ENCODE assay signal across 8 cellular contexts in genomic region chr1:110339040-110339426, GRCh38. TPM values are rescaled to one million over a fixed set of nuclear protein-coding genes. Genes with fewer than 3 reads are reported as not detected.
DNase-seq lines count a peak whose midpoint lies in the region; ATAC-seq, FAIRE-seq and TF ChIP-seq lines count a peak whose summit lies in the region.

TSS of gene RBM15 (plus strand) at chr1:110339377. CDS start at chr1:110339406, 29 bp downstream.

- BruUV-seq in HepG2 (replicated peaks; lab: Mats Ljungman, UMichigan) = no TSS peak

- peak within 1 kb of the TSS; percentile 67 for H2AFZ ChIP-seq in HepG2 (ENCODE audit: low read length)

- peaks cover 42 to 45% (median 44%) of the 10 kb centered on the region in 11 experiments for H4K20me1 ChIP-seq in BLaER1 treated with 17β-estradiol and CSF1 and Interleukin-3, amounts not matched to agents 10 nM and 100 nM
- H4K20me1 ChIP-seq in HepG2 (ENCODE audit: insufficient read depth, low read length) = peaks cover 42% of the 10 kb centered on the region

- no peak for TF ChIP-seq CTCF in dorsolateral prefrontal cortex (IDR thresholded peaks at IDR 0.05 in 54 of 56, conservative IDR thresholded peaks at IDR 0.05 in 2 of 56; ENCODE audit: low read depth in 1 of 56, partially characterized antibody in 56 of 56)
- TF ChIP-seq CTCF in HepG2 (CRISPR knock-in tag; IDR thresholded peaks at IDR 0.05) = no peak

- 1% methylated on average over 19 of the region's 19 CpGs for WGBS in HepG2 (ENCODE audit: low lambda C conversion rate)

- POLR2A ChIA-PET in HepG2 (lab: Yijun Ruan, JAX) = interaction anchor here (0.6 to 3.9 kb wide), 20 partner anchors 9 to 1239 kb away, joined by 3 to 30 read pairs (median 7); partner anchors contain the start of genes KCNC4, LAMTOR5 and STRIP1

- peak; percentile 67 for ATAC-seq in GM19438 (IDR thresholded peaks at IDR 0.05; ENCODE audit: low read depth, unreplicated experiment)
- peak; percentile 71 for ATAC-seq in HG03565 (IDR thresholded peaks at IDR 0.05; ENCODE audit: unreplicated experiment)
- ATAC-seq in HepG2 = peak; percentile 88

- DNase-seq in NCI-H748 (lab: John Stamatoyannopoulos, UW; ENCODE audit: unreplicated experiment) (peak; percentile 100), dorsolateral prefrontal cortex (peak; percentile 95 to 100 (median 99)), HepG2 (ENCODE audit: low spot score) (peak; percentile 100)
- DNase-seq in activated CD4-positive, alpha-beta T cell treated with anti-CD3 and anti-CD28 coated beads, Interleukin-2, amount 50 U/mL, for 24 hours (ENCODE audit: low read depth in 1 of 2, low spot score in 1 of 2) = peak; percentile 82 to 99
- peak; percentile 87 to 92 for DNase-seq in stimulated activated CD4-positive, alpha-beta T cell treated with anti-CD3 and anti-CD28 coated beads, Interleukin-2, amount 100 ng/mL, for 48 hours

- peaks cover 48 to 59% (median 53%) of the 10 kb centered on the region in 10 experiments for H3K4me1 ChIP-seq in BLaER1 treated with 17β-estradiol and CSF1 and Interleukin-3, amounts not matched to agents 10 nM and 100 nM
- H3K4me1 ChIP-seq in HepG2 (ENCODE audit: insufficient read depth, low read length) = peaks cover 73% of the 10 kb centered on the region

- TF ChIP-seq POLR2A in HepG2 (IDR thresholded peaks at IDR 0.05; ENCODE audit: insufficient read depth in 1 of 2, low read depth in 2 of 2, low read length in 2 of 2) = no peak

- H3K79me2 ChIP-seq in HepG2 (ENCODE audit: insufficient read depth, low read length) = peaks cover 56% of the 10 kb centered on the region

- CTCF ChIA-PET in HepG2 (lab: Yijun Ruan, JAX; ENCODE audit: low intra/inter-chr PET ratio, low total read pairs) = interaction anchor here (1.0 kb wide), 1 partner anchor 69 kb away, joined by 3 read pairs; the partner anchor contains the start of gene LAMTOR5

- in situ Hi-C loops in HepG2 (cut with HindIII; ENCODE audit: extremely low pct_ligation_motif_present, low pct_unique_long_range_greater_than_20kb) = no loop called here

- peak; percentile 99 for FAIRE-seq in HepG2 (lab: Jason Lieb, UNC)

- TF ChIP-seq RAD21 in HepG2 (CRISPR knock-in tag; IDR thresholded peaks at IDR 0.05) = no peak

- peak within 1 kb of the TSS; percentile 91 to 97 (median 95) for H3K4me2 ChIP-seq in BLaER1 treated with 17β-estradiol and CSF1 and Interleukin-3, amounts not matched to agents 10 nM and 100 nM
- peak within 1 kb of the TSS; percentile 96 for H3K4me2 ChIP-seq in HepG2 (ENCODE audit: low read depth, low read length)

- H3K9ac ChIP-seq in BLaER1 treated with 17β-estradiol and CSF1 and Interleukin-3, amounts not matched to agents 10 nM and 100 nM = peak within 1 kb of the TSS; percentile 92 to 99 (median 98)
- H3K9ac ChIP-seq in HepG2 (ENCODE audit: insufficient read depth, low read depth, low read length) = peak within 1 kb of the TSS; percentile 97

- H3K4me3 ChIP-seq in BLaER1 treated with 17β-estradiol and CSF1 and Interleukin-3, amounts not matched to agents 10 nM and 100 nM = peak within 1 kb of the TSS; percentile 72 to 96 (median 90)
- H3K4me3 ChIP-seq in dorsolateral prefrontal cortex = peak within 1 kb of the TSS; percentile 73 to 100 (median 94)
- H3K4me3 ChIP-seq in HepG2 (replicated peaks in 1 of 3; ENCODE audit: insufficient read depth in 1 of 3, low read depth in 2 of 3, low read length in 3 of 3) = peak within 1 kb of the TSS; percentile 84 to 91 (median 86)

- intact Hi-C loops in dorsolateral prefrontal cortex (cut with DNase I) (loop anchor here in 1 of 2 donors (10.0 kb wide), 1 partner anchor 284 kb away; no protein-coding TSS in a partner anchor), HepG2 (cut with micrococcal nuclease; ENCODE audit: unreplicated experiment) (loop anchor here (2.0 to 5.0 kb wide), 2 partner anchors 53 to 68 kb away; partner anchors contain the start of genes LAMTOR5 and SLC16A4)

- H3K27ac ChIP-seq in BLaER1 treated with 17β-estradiol and CSF1 and Interleukin-3, amounts not matched to agents 10 nM and 100 nM = peak within 1 kb of the TSS; percentile 93 to 99 (median 98)
- H3K27ac ChIP-seq in dorsolateral prefrontal cortex (peak within 1 kb of the TSS; percentile 84 to 100 (median 97)), HepG2 (ENCODE audit: extremely low read length, insufficient read depth, low read length) (peak within 1 kb of the TSS; percentile 100)

- H3K9me3 ChIP-seq in BLaER1 treated with 17β-estradiol and CSF1 and Interleukin-3, amounts not matched to agents 10 nM and 100 nM (replicated peaks in 1 of 11) = no peaks in the 10 kb centered on the region
- no peaks in the 10 kb centered on the region for H3K9me3 ChIP-seq in HepG2 (ENCODE audit: low read length)

- no peak for TF ChIP-seq EP300 in HepG2 (IDR thresholded peaks at IDR 0.05; ENCODE audit: low read depth in 2 of 2, low read length in 2 of 2)
- no peak for TF ChIP-seq EP300 in HepG2 (CRISPR knock-in tag; IDR thresholded peaks at IDR 0.05; ENCODE audit: borderline replicate concordance)

- no peaks in the 10 kb centered on the region for H3K27me3 ChIP-seq in BLaER1 treated with 17β-estradiol and CSF1 and Interleukin-3, amounts not matched to agents 10 nM and 100 nM
- H3K27me3 ChIP-seq in dorsolateral prefrontal cortex (no peaks in the 10 kb centered on the region), HepG2 (ENCODE audit: control insufficient read depth in 1 of 2, insufficient read depth in 2 of 2, low read length in 2 of 2) (no peaks in the 10 kb centered on the region; a peak in 1 of 5 replicates)

- peaks cover 26 to 40% (median 38%) of the 10 kb centered on the region in 11 experiments for H3K36me3 ChIP-seq in BLaER1 treated with 17β-estradiol and CSF1 and Interleukin-3, amounts not matched to agents 10 nM and 100 nM
- peaks cover 4 to 21% of the 10 kb centered on the region in 2 experiments; a peak in 4 of 5 replicates for H3K36me3 ChIP-seq in HepG2 (replicated peaks in 1 of 2; ENCODE audit: control insufficient read depth in 1 of 2, insufficient read depth in 2 of 2, low read length in 2 of 2)

TF ChIP-seq in HepG2, 621 proteins besides CTCF, POLR2A, EP300 and RAD21 (continues in another document):
- TF ChIP-seq GPN1 (CRISPR knock-in tag; IDR thresholded peaks at IDR 0.05; ENCODE audit: borderline replicate concordance) = no peak
- 0 out of 2 replicates have a peak, but pooled peaks have one; percentile 24 for TF ChIP-seq FOXK2 (IDR thresholded peaks at IDR 0.05)
- no peak for TF ChIP-seq NCOA5 (CRISPR knock-in tag; IDR thresholded peaks at IDR 0.05)
- peak; percentile 84 for TF ChIP-seq ATF1 (CRISPR knock-in tag; IDR thresholded peaks at IDR 0.05)
- peak; percentile 48; the same call in 1 of the 2 replicates for TF ChIP-seq KDM5A (IDR thresholded peaks at IDR 0.05; ENCODE audit: borderline replicate concordance, low read length)
- no peak for TF ChIP-seq ZNF30 (CRISPR knock-in tag; IDR thresholded peaks at IDR 0.05)
- peak; percentile 24; the same call in 1 of the 2 replicates for TF ChIP-seq THAP11 (CRISPR knock-in tag; IDR thresholded peaks at IDR 0.05)
- TF ChIP-seq FOXC1 (CRISPR knock-in tag; IDR thresholded peaks at IDR 0.05; ENCODE audit: borderline replicate concordance) = no peak
- no peak for TF ChIP-seq SETDB1 (CRISPR knock-in tag; IDR thresholded peaks at IDR 0.05; ENCODE audit: borderline replicate concordance)
- TF ChIP-seq TBX2 (CRISPR knock-in tag; IDR thresholded peaks at IDR 0.05; ENCODE audit: borderline replicate concordance) = no peak
- peak; percentile 8; the same call in 1 of the 2 replicates for TF ChIP-seq TGIF2 (CRISPR knock-in tag; IDR thresholded peaks at IDR 0.05)
- TF ChIP-seq HMGA1 (CRISPR knock-in tag; conservative IDR thresholded peaks at IDR 0.05) = no peak
- peak; percentile 91 for TF ChIP-seq NFYB (CRISPR knock-in tag; IDR thresholded peaks at IDR 0.05)
- 0 out of 2 replicates have a peak, but pooled peaks have one; percentile 1 for TF ChIP-seq ZNF878 (CRISPR knock-in tag; IDR thresholded peaks at IDR 0.05)
- TF ChIP-seq, protein P1, sequence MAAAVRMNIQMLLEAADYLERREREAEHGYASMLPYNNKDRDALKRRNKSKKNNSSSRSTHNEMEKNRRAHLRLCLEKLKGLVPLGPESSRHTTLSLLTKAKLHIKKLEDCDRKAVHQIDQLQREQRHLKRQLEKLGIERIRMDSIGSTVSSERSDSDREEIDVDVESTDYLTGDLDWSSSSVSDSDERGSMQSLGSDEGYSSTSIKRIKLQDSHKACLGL (CRISPR knock-in tag; IDR thresholded peaks at IDR 0.05) = no peak

RNA-seq across cellular contexts. Expression of gene RBM15, which starts in this region (rescaled TPM):
- total RNA-seq in dorsolateral prefrontal cortex = 10 to 100 TPM; 17.5 to 31.2 (median 23.8) TPM
- total RNA-seq in HepG2 (2016; rRNA removed; fragmentation: Illumina TruSeq; extraction: Trizol) = 35.2 and 36.4 TPM in 2 replicates
- 2.1 and 2.5 TPM in 2 replicates for total RNA-seq in HepG2 (2016; cell fraction: cytosol; rRNA removed; fragmentation: Illumina TruSeq; extraction: Trizol; ENCODE audit: low read depth)
- 31.0 and 35.2 TPM in 2 replicates for total RNA-seq in HepG2 (2016; cell fraction: insoluble cytoplasmic fraction; rRNA removed; fragmentation: Illumina TruSeq; extraction: Trizol)
- total RNA-seq in HepG2 (2016; cell fraction: membrane; rRNA removed; fragmentation: Illumina TruSeq; extraction: Trizol) = 7.5 and 9.4 TPM in 2 replicates
- 64.6 and 75.1 TPM in 2 replicates for total RNA-seq in HepG2 (2016; cell fraction: nucleus; rRNA removed; fragmentation: Illumina TruSeq; extraction: Trizol)
- polyA plus RNA-seq in HepG2 (2011; rRNA removed) = 12.1 and 13.5 TPM in 2 replicates
- polyA plus RNA-seq in HepG2 (2011; cell fraction: cytosol; rRNA removed) = 8.3 and 10.1 TPM in 2 replicates
- polyA plus RNA-seq in HepG2 (2011; cell fraction: nucleus; rRNA removed) = 23.5 and 29.1 TPM in 2 replicates
- polyA plus RNA-seq in HepG2 (2012) = 4.6 and 5.4 TPM in 2 replicates
- 0.16 and 0.34 TPM in 2 replicates for polyA plus RNA-seq in HepG2 (2016; cell fraction: cytosol; fragmentation: Illumina TruSeq; extraction: Trizol; ENCODE audit: low read depth)
- 9.6 TPM in 2 replicates for polyA plus RNA-seq in HepG2 (2016; cell fraction: insoluble cytoplasmic fraction; fragmentation: Illumina TruSeq; extraction: Trizol; ENCODE audit: low read depth)
- polyA plus RNA-seq in HepG2 (2016; cell fraction: membrane; fragmentation: Illumina TruSeq; extraction: Trizol; ENCODE audit: low read depth) = 1.00 and 1.3 TPM in 2 replicates
- polyA plus RNA-seq in HepG2 (2016; cell fraction: nucleus; fragmentation: Illumina TruSeq; extraction: Trizol; ENCODE audit: insufficient read depth, low read depth) = 12.8 and 15.7 TPM in 2 replicates
- polyA minus RNA-seq in HepG2 (2011; rRNA and poly(A)+ RNA removed; ENCODE audit: low replicate concordance) = 97.0 and 222 TPM in 2 replicates
- 20.9 and 22.2 TPM in 2 replicates for polyA minus RNA-seq in HepG2 (2011; cell fraction: cytosol; rRNA and poly(A)+ RNA removed)
- polyA minus RNA-seq in HepG2 (2011; cell fraction: nucleus; rRNA and poly(A)+ RNA removed) = 154 and 171 TPM in 2 replicates

Comparison
In these comparisons a context has a peak if more than half of its experiments do, and no peak if none do; other contexts are left out.
1. Peak in every context shown above with its lines: DNase-seq, ATAC-seq, H3K4me3 ChIP-seq and H3K27ac ChIP-seq.